In genomic region chr1:2930016-2930815, GRCh38 we compare ENCODE assay signal across 1 cellular context.
TF ChIP-seq lines count a peak whose summit lies in the region.

No MANE protein-coding gene starts in this region.

TF ChIP-seq in HepG2, 621 proteins besides CTCF, POLR2A, EP300 and RAD21:
- TF ChIP-seq MNT (IDR thresholded peaks at IDR 0.05) (peak; percentile 96), ZNF724P (CRISPR knock-in tag; IDR thresholded peaks at IDR 0.05; ENCODE audit: borderline replicate concordance) (no peak)
